27 cellular contexts compared by ENCODE assay signal in the genomic region with DNA sequence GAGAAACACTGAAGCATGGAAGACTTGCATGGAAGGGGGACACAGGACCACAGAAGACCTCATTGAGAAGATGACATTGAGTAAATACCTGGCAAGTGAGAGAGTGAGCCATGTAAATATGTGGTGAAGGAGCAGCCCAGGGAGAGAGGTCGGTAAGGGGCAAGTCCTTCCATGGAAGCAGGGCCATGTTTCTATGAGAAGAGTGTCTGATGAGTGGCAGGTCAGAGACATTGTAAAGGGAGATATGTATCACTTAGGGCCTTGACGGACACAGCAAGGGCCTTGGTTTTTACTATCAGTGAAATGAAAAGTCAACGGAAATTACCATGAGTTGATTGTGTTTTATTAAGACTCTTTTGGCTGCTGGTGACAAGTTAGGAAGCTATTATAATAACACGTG.
"Had no signal": no experiment of that assay in that cellular context is flagged by ENCODE, and none has a peak within 500 bp of the region (broad histone marks: within the 10 kb centered on the region; RNA-seq: fewer than 3 reads in every experiment).

No MANE protein-coding gene starts in this region.

- H3K4me3 ChIP-seq: esophagus squamous epithelium, heart right ventricle, left ventricle myocardium inferior, lower lobe of right lung, right lobe of liver, suprapubic skin, transverse colon, vagina had no signal

- H3K4me3 Mint-ChIP-seq: effector memory CD8-positive, alpha-beta T cell; naive B cell; natural killer cell treated with Interleukin-12 subunit alpha and Interleukin-12 subunit beta and Interleukin-15 and Interleukin-18, amount 100 ng/mL, for 72 hours; stimulated activated naive B cell treated with anti-CD40 and anti-IgM and Interleukin-4, amounts not matched to agents 10 μg/mL and 1 μg/mL and 100 μg/mL, for 72 hours; stimulated activated naive CD8-positive, alpha-beta T cell treated with anti-CD3 and anti-CD28 coated beads, Interleukin-15, amount 100 ng/mL, for 72 hours had no signal

- H3K27ac ChIP-seq: esophagus squamous epithelium, heart right ventricle, left ventricle myocardium inferior, lower lobe of right lung, neutrophil, parathyroid adenoma, right lobe of liver, suprapubic skin, transverse colon, vagina had no signal

- H3K4me1 ChIP-seq: parathyroid adenoma, right lobe of liver, suprapubic skin, vagina had no signal

- H3K9me3 Mint-ChIP-seq: naive B cell; natural killer cell treated with Interleukin-12 subunit alpha and Interleukin-12 subunit beta and Interleukin-15 and Interleukin-18, amount 100 ng/mL, for 72 hours; stimulated activated naive B cell treated with anti-CD40 and anti-IgM and Interleukin-4, amounts not matched to agents 10 μg/mL and 1 μg/mL and 100 μg/mL, for 72 hours; stimulated activated naive CD8-positive, alpha-beta T cell treated with anti-CD3 and anti-CD28 coated beads, Interleukin-15, amount 100 ng/mL, for 72 hours had no signal

- H2AFZ ChIP-seq: parathyroid adenoma had no signal

- DNase-seq: cortex of kidney; effector memory CD8-positive, alpha-beta T cell; erythroblast; esophagus squamous epithelium; foreskin melanocyte; glutamatergic neuron; heart right ventricle; hippocampal formation; islet precursor cell; kidney glomerular epithelial cell; left colon; left ventricle myocardium inferior; lower lobe of right lung; naive B cell; right lobe of liver; small intestine; stimulated activated CD4-positive, alpha-beta T cell treated with anti-CD3 and anti-CD28 coated beads, Interleukin-15, amount 100 ng/mL, for 24 hours; stimulated activated CD4-positive, alpha-beta T cell treated with anti-CD3 and anti-CD28 coated beads, Interleukin-2, amount 100 ng/mL, for 48 hours; stimulated activated naive B cell treated with anti-CD40 and anti-IgM and Interleukin-4, amounts not matched to agents 10 μg/mL and 1 μg/mL and 100 μg/mL, for 72 hours; stimulated activated naive CD8-positive, alpha-beta T cell treated with anti-CD3 and anti-CD28 coated beads, Interleukin-15, amount 100 ng/mL, for 72 hours; transverse colon had no signal

- H3K36me3 ChIP-seq: esophagus squamous epithelium, heart right ventricle, left ventricle myocardium inferior, lower lobe of right lung, neutrophil, right lobe of liver, suprapubic skin, transverse colon, vagina had no signal

- H3K36me3 Mint-ChIP-seq: naive B cell; natural killer cell treated with Interleukin-12 subunit alpha and Interleukin-12 subunit beta and Interleukin-15 and Interleukin-18, amount 100 ng/mL, for 72 hours; stimulated activated naive B cell treated with anti-CD40 and anti-IgM and Interleukin-4, amounts not matched to agents 10 μg/mL and 1 μg/mL and 100 μg/mL, for 72 hours had no signal

- H3K79me2 ChIP-seq: parathyroid adenoma had no signal

- H3K9me3 ChIP-seq: esophagus squamous epithelium, heart right ventricle, left ventricle myocardium inferior, lower lobe of right lung, neutrophil, right lobe of liver, suprapubic skin, transverse colon, vagina had no signal

- H3K9ac ChIP-seq: parathyroid adenoma had no signal

- H3K27ac Mint-ChIP-seq: effector memory CD8-positive, alpha-beta T cell; natural killer cell treated with Interleukin-12 subunit alpha and Interleukin-12 subunit beta and Interleukin-15 and Interleukin-18, amount 100 ng/mL, for 72 hours; progenitor cell of endocrine pancreas; stimulated activated naive B cell treated with anti-CD40 and anti-IgM and Interleukin-4, amounts not matched to agents 10 μg/mL and 1 μg/mL and 100 μg/mL, for 72 hours; stimulated activated naive CD8-positive, alpha-beta T cell treated with anti-CD3 and anti-CD28 coated beads, Interleukin-15, amount 100 ng/mL, for 72 hours had no signal

- ATAC-seq: effector memory CD8-positive, alpha-beta T cell; heart right ventricle; left colon; lower lobe of right lung; natural killer cell treated with Interleukin-12 subunit alpha and Interleukin-12 subunit beta and Interleukin-15 and Interleukin-18, amount 100 ng/mL, for 72 hours; right lobe of liver; stimulated activated naive B cell treated with anti-CD40 and anti-IgM and Interleukin-4, amounts not matched to agents 10 μg/mL and 1 μg/mL and 100 μg/mL, for 72 hours; stimulated activated naive CD8-positive, alpha-beta T cell treated with anti-CD3 and anti-CD28 coated beads, Interleukin-15, amount 100 ng/mL, for 72 hours had no signal

- H3K27me3 Mint-ChIP-seq: effector memory CD8-positive, alpha-beta T cell; progenitor cell of endocrine pancreas had no signal

- H3K4me1 Mint-ChIP-seq: naive B cell; stimulated activated naive B cell treated with anti-CD40 and anti-IgM and Interleukin-4, amounts not matched to agents 10 μg/mL and 1 μg/mL and 100 μg/mL, for 72 hours; stimulated activated naive CD8-positive, alpha-beta T cell treated with anti-CD3 and anti-CD28 coated beads, Interleukin-15, amount 100 ng/mL, for 72 hours had no signal

- H3K27me3 ChIP-seq: esophagus squamous epithelium, heart right ventricle, neutrophil, right lobe of liver, suprapubic skin, transverse colon, vagina had no signal
